In the genomic region with DNA sequence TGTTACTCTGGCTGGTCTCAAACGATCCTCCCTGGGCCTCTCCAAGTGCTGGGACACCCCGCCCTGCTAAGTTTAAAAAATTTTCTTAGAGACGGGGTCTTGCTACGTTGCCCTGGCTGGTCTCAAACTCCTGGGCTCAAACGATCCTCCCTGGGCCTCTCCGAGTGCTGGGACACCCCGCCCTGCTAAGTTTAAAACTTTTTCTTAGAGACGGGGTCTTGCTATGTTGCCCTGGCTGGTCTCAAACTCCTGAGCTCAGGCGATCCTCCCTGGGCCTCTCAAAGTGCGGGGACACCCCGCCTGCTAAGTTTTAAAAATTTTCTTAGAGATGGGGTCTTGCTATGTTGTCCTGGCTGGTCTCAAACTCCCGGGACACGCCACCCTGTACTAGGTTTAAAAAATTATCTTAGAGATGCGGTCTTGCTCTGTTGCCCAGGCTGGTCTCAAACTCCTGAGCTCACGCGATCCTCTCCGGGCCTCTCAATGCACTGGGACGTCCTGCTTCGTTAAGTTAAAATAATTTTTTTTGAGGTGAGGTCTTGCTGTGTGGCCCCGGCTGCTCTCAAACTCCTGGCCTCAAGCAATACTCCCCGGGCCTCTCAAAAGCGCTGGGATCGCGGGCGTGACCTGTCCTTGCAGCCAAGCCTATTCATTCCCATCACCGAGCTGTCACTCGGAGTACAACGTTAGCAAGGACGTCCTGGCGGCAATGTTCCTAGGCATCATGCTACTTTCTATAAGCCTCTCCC, we compare ENCODE assay signal across 9 cellular contexts. TPM values are rescaled to one million over a fixed set of nuclear protein-coding genes. Genes with fewer than 3 reads are reported as not detected.
A peak's percentile ranks its signal among the peaks of the same experiment; 100 is the strongest.
DNase-seq lines count a peak whose midpoint lies in the region; ATAC-seq and TF ChIP-seq lines count a peak whose summit lies in the region.
"Had no signal": no experiment of that assay in that cellular context is flagged by ENCODE, and none has a peak within 500 bp of the region (broad histone marks: within the 10 kb centered on the region; RNA-seq: fewer than 3 reads in every experiment).

No MANE protein-coding gene starts in this region.

- DNase-seq in stimulated activated CD4-positive, alpha-beta T cell treated with anti-CD3 and anti-CD28 coated beads, Interleukin-15, amount 100 ng/mL, for 24 hours, result peak; percentile 20
- DNase-seq in stimulated activated CD4-positive, alpha-beta T cell treated with anti-CD3 and anti-CD28 coated beads, Interleukin-12 subunit alpha, Interleukin-12 subunit beta, amount 100 ng/mL, for 4 hours, result no peak
- DNase-seq in choroid plexus epithelial cell (ENCODE audit: low read depth) (no peak), mucosa of descending colon (peak in 2 of 3 donors; percentile 53 to 56), vagina (ENCODE audit: extremely low spot score in 2 of 2) (peak in 1 of 2 donors; percentile 90), COR-L47 (lab: John Stamatoyannopoulos, UW) (no peak), NCI-H1417 (lab: John Stamatoyannopoulos, UW) (no peak)

- H3K4me1 ChIP-seq in mucosa of descending colon (ENCODE audit: low read depth) (peaks cover 17% of the 10 kb centered on the region), vagina (peaks cover 43% of the 10 kb centered on the region)

- ATAC-seq in mucosa of descending colon, result no peak
- ATAC-seq in HG02885 (IDR thresholded peaks at IDR 0.05; ENCODE audit: poor library complexity, unreplicated experiment), result no peak

- H3K9me3 ChIP-seq in mucosa of descending colon, result no peaks in the 10 kb centered on the region
- H3K9me3 ChIP-seq in vagina, result no peaks in the 10 kb centered on the region

- H3K4me3 ChIP-seq in choroid plexus epithelial cell (ENCODE audit: low read depth, low read length) (peak overlapping the region; percentile 100), mucosa of descending colon (peak overlapping the region; percentile 94), vagina (peak overlapping the region; percentile 100)

- intact Hi-C loops in mucosa of descending colon (cut with DNase I, micrococcal nuclease) (no loop called here), vagina (cut with DNase I) (loop anchor here (5.0 kb wide), 1 partner anchor 202 kb away; a partner anchor contains a TSS)

- peaks cover 12% of the 10 kb centered on the region for H3K36me3 ChIP-seq in mucosa of descending colon (ENCODE audit: low read depth)
- peaks cover 3 to 52% of the 10 kb centered on the region in 2 donors for H3K36me3 ChIP-seq in vagina

- no peaks in the 10 kb centered on the region for H3K27me3 ChIP-seq in vagina

- peak overlapping the region; percentile 98 for H3K27ac ChIP-seq in vagina

- TF ChIP-seq POLR2A in vagina (IDR thresholded peaks at IDR 0.05), result no peak

- no peak for TF ChIP-seq CTCF in choroid plexus epithelial cell (conservative IDR thresholded peaks at IDR 0.05; ENCODE audit: low read depth, low read length)
- no peak for TF ChIP-seq CTCF in mucosa of descending colon (IDR thresholded peaks at IDR 0.05)
- no peak for TF ChIP-seq CTCF in vagina (IDR thresholded peaks at IDR 0.05)

RNA-seq across cellular contexts. Expression of a gene that starts 1.1 kb away (rescaled TPM):
- total RNA-seq in mucosa of descending colon (100 to 1,000 TPM; 435 to 455 (median 450) TPM), vagina (442 TPM)

RNA-seq across cellular contexts. Expression of a gene that starts 54.2 kb away (rescaled TPM):
- total RNA-seq in mucosa of descending colon (10 to 100 TPM in 1 of 3 donors, 1 to 10 TPM in 2; 6.3 to 11.6 (median 8.5) TPM), vagina (7.9 TPM)
- total RNA-seq: activated CD8-positive, alpha-beta memory T cell treated with anti-CD3 and anti-CD28 coated beads for 36 hours had no signal

Comparison
In these comparisons a context has a peak if more than half of its experiments do, and no peak if none do; other contexts are left out.
1. DNase-seq: peak in stimulated activated CD4-positive, alpha-beta T cell treated with anti-CD3 and anti-CD28 coated beads, Interleukin-15, amount 100 ng/mL, for 24 hours (single experiment) and mucosa of descending colon (2 of 3); none in stimulated activated CD4-positive, alpha-beta T cell treated with anti-CD3 and anti-CD28 coated beads, Interleukin-12 subunit alpha, Interleukin-12 subunit beta, amount 100 ng/mL, for 4 hours (single experiment), choroid plexus epithelial cell (single experiment), COR-L47 (single experiment) and NCI-H1417 (0 of 3).
2. Peak in every context shown above with its lines, with median percentiles within 50 percentile points of each other: H3K4me3 ChIP-seq.